12 cellular contexts compared by ENCODE assay signal in genomic region chr18:394997-395383, GRCh38.
A peak's percentile ranks its signal among the peaks of the same experiment; 100 is the strongest.
DNase-seq lines count a peak whose midpoint lies in the region; ATAC-seq and TF ChIP-seq lines count a peak whose summit lies in the region.
"Had no signal": no experiment of that assay in that cellular context is flagged by ENCODE, and none has a peak within 500 bp of the region (broad histone marks: within the 10 kb centered on the region; RNA-seq: fewer than 3 reads in every experiment).

No MANE protein-coding gene starts in this region.

- no peaks in the 10 kb centered on the region for H3K79me2 ChIP-seq in MM.1S (ENCODE audit: low read length)

- CTCF ChIA-PET in GM10248 (lab: Yijun Ruan, JAX) = no interaction called here

- H3K4me3 ChIP-seq in choroid plexus epithelial cell (ENCODE audit: low read depth, low read length) (no peak overlapping the region), aorta (ENCODE audit: low read length in 2 of 2) (no peak overlapping the region), MM.1S (ENCODE audit: low read length) (no peak overlapping the region)
- H3K4me3 ChIP-seq: BLaER1 had no signal

- H3K27me3 ChIP-seq in aorta (ENCODE audit: control insufficient read depth in 1 of 2, insufficient read depth in 2 of 2, low read length in 1 of 2) (no peaks in the 10 kb centered on the region), MM.1S (replicated peaks; ENCODE audit: insufficient read depth, low read length) (no peaks in the 10 kb centered on the region)
- H3K27me3 ChIP-seq: BLaER1 had no signal

- ATAC-seq in aorta (ENCODE audit: low FRiP score) (peak; percentile 69), HG03159 (IDR thresholded peaks at IDR 0.05; ENCODE audit: unreplicated experiment) (no peak)

- H4K20me1 ChIP-seq in MM.1S (ENCODE audit: insufficient read depth, low read length) = no peaks in the 10 kb centered on the region
- H4K20me1 ChIP-seq: BLaER1 had no signal

- H3K9me2 ChIP-seq in MM.1S (replicated peaks; ENCODE audit: insufficient read depth, low read length) = no peaks in the 10 kb centered on the region

- H3K9me3 ChIP-seq in aorta (ENCODE audit: control insufficient read depth, low read length) = no peaks in the 10 kb centered on the region
- H3K9me3 ChIP-seq in MM.1S (replicated peaks; ENCODE audit: insufficient read depth, low read length) = no peaks in the 10 kb centered on the region
- H3K9me3 ChIP-seq: BLaER1 had no signal

- H3K9ac ChIP-seq in MM.1S (ENCODE audit: low read length) = no peak overlapping the region
- H3K9ac ChIP-seq: BLaER1 had no signal

- no peaks in the 10 kb centered on the region for H3K36me3 ChIP-seq in aorta (ENCODE audit: control insufficient read depth in 1 of 2, insufficient read depth in 2 of 2, low read length in 1 of 2)
- H3K36me3 ChIP-seq in MM.1S (replicated peaks; ENCODE audit: insufficient read depth, low read length) = no peaks in the 10 kb centered on the region
- H3K36me3 ChIP-seq: BLaER1 had no signal

- 0 to 6% methylated on average over 1 of the region's 1 CpG for WGBS in aorta, 2 donors

- peak overlapping the region in 1 of 2 donors; percentile 63 for H3K27ac ChIP-seq in aorta (ENCODE audit: low read depth in 1 of 2, low read length in 2 of 2)
- no peak overlapping the region for H3K27ac ChIP-seq in MM.1S (ENCODE audit: low read length)
- H3K27ac ChIP-seq: BLaER1 had no signal

- POLR2A ChIA-PET in GM10248 (lab: Yijun Ruan, JAX) = no interaction called here

- no peak for TF ChIP-seq CTCF in choroid plexus epithelial cell (conservative IDR thresholded peaks at IDR 0.05; ENCODE audit: low read depth, low read length)
- no peak for TF ChIP-seq CTCF in MM.1S (IDR thresholded peaks at IDR 0.05; ENCODE audit: low read length)
- TF ChIP-seq CTCF in GM10248 (IDR thresholded peaks at IDR 0.05; ENCODE audit: control extremely low read depth, extremely low read depth, low read depth, missing control alignments) = no peak

- no peaks in the 10 kb centered on the region for H3F3A ChIP-seq in MM.1S (ENCODE audit: insufficient read depth, low read length)

- no peak overlapping the region for H2AFZ ChIP-seq in MM.1S (ENCODE audit: low read length)

- H3K4me2 ChIP-seq in MM.1S (ENCODE audit: low read depth, low read length) = no peak overlapping the region
- H3K4me2 ChIP-seq: BLaER1 had no signal

- DNase-seq in NCI-H748 (lab: John Stamatoyannopoulos, UW; ENCODE audit: unreplicated experiment) = peak; percentile 47
- no peak for DNase-seq in NCI-H748 treated with DMSO at 0.1 percent for 48 hours (lab: John Stamatoyannopoulos, UW)
- DNase-seq in choroid plexus epithelial cell (ENCODE audit: low read depth) = peak; percentile 74
- peak; percentile 37 to 78 for DNase-seq in lung microvascular endothelial cell (ENCODE audit: low read depth in 2 of 2)
- peak in 1 of 2 donors; percentile 77 for DNase-seq in aorta
- DNase-seq in MM.1S = no peak
- no peak for DNase-seq in GM10248 (ENCODE audit: extremely low spot score)
- DNase-seq: activated CD4-positive, alpha-beta T cell treated with anti-CD3 and anti-CD28 coated beads for 48 hours; H7; stimulated activated CD4-positive, alpha-beta T cell treated with anti-CD3 and anti-CD28 coated beads, Interleukin-4, amount 100 ng/mL, for 4 hours had no signal

- intact Hi-C loops in aorta (cut with DNase I) = no loop called here

- H3K4me1 ChIP-seq in aorta (ENCODE audit: control insufficient read depth in 1 of 2, insufficient read depth in 2 of 2, low read length in 2 of 2) (peaks cover 0 to 3% of the 10 kb centered on the region in 2 donors), MM.1S (ENCODE audit: low read length) (no peaks in the 10 kb centered on the region; the same call in 1 of the 2 replicates)

Comparison
In these comparisons a context has a peak if more than half of its experiments do, and no peak if none do; other contexts are left out.
1. DNase-seq: peak in NCI-H748 (single experiment), choroid plexus epithelial cell (single experiment) and lung microvascular endothelial cell (2 of 2); none in NCI-H748 treated with DMSO at 0.1 percent for 48 hours (single experiment), MM.1S (single experiment) and GM10248 (single experiment).